In the genomic region with DNA sequence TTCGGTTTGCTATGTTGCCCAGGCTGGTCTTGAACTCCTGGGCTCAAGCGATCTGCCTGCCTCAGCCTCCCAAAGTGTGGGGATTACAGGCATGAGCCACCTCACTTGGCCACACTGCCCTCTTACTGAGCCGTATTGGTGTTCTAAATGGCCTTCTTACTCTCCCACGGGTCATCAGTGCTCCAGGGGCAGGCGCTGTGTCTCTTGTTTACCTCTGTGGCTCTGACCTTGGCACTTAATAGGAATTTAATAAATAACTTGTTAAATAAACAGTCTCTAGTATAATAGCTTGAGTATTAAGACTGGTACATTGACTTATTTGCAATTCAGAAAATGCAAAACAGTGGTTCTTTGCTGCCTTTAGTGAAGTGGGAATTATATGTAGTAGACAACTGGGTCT, we compare ENCODE assay signal across 16 cellular contexts. TPM values are rescaled to one million over a fixed set of nuclear protein-coding genes. Genes with fewer than 3 reads are reported as not detected.
A peak's percentile ranks its signal among the peaks of the same experiment; 100 is the strongest.
DNase-seq lines count a peak whose midpoint lies in the region; ATAC-seq, FAIRE-seq and TF ChIP-seq lines count a peak whose summit lies in the region.
"Had no signal": no experiment of that assay in that cellular context is flagged by ENCODE, and none has a peak within 500 bp of the region (broad histone marks: within the 10 kb centered on the region; RNA-seq: fewer than 3 reads in every experiment).

No MANE protein-coding gene starts in this region.

- no peak for TF ChIP-seq RAD21 in HepG2 (CRISPR knock-in tag; IDR thresholded peaks at IDR 0.05)

- in situ Hi-C loops in HepG2 (cut with HindIII; ENCODE audit: extremely low pct_ligation_motif_present, low pct_unique_long_range_greater_than_20kb): no loop called here

- no peaks in the 10 kb centered on the region for H3K36me3 Mint-ChIP-seq in activated T-cell treated with anti-CD3 and anti-CD28 coated beads, Interleukin-2, amount 50 U/mL, for 24 hours (ENCODE audit: low read depth)
- no peaks in the 10 kb centered on the region for H3K36me3 Mint-ChIP-seq in activated T-helper 1 cell treated with anti-CD3 and anti-CD28 coated beads, Interleukin-12 subunit alpha, Interleukin-12 subunit beta, Interleukin-2, Interleukin-4 antibody, amounts not matched to agents 30 ng/mL and 10 ng/mL and 1 ng/mL, durations not matched to agents 14 hours and 24 hours and 36 hours (ENCODE audit: low read depth)
- no peaks in the 10 kb centered on the region for H3K36me3 Mint-ChIP-seq in CD8-positive, alpha-beta T cell
- H3K36me3 Mint-ChIP-seq: activated naive CD4-positive, alpha-beta T cell treated with anti-CD3 and anti-CD28 coated beads, Interleukin-2, amount 50 U/mL, for 24 hours had no signal

- H3K4me3 ChIP-seq in HepG2 (replicated peaks in 1 of 3; ENCODE audit: insufficient read depth in 1 of 3, low read depth in 2 of 3, low read length in 3 of 3): no peak overlapping the region
- H3K4me3 ChIP-seq in stomach: no peak overlapping the region
- no peak overlapping the region for H3K4me3 ChIP-seq in CD8-positive, alpha-beta T cell (ENCODE audit: low read depth, low read length)
- no peak overlapping the region for H3K4me3 ChIP-seq in MM.1S (ENCODE audit: low read length)

- H3K9me3 ChIP-seq in HepG2 (ENCODE audit: low read length): no peaks in the 10 kb centered on the region
- no peaks in the 10 kb centered on the region for H3K9me3 ChIP-seq in stomach
- no peaks in the 10 kb centered on the region for H3K9me3 ChIP-seq in CD8-positive, alpha-beta T cell (ENCODE audit: low read length)
- H3K9me3 ChIP-seq in MM.1S (replicated peaks; ENCODE audit: insufficient read depth, low read length): no peaks in the 10 kb centered on the region

- no peaks in the 10 kb centered on the region for H3K27me3 Mint-ChIP-seq in activated T-cell treated with anti-CD3 and anti-CD28 coated beads, Interleukin-2, amount 50 U/mL, for 24 hours
- H3K27me3 Mint-ChIP-seq in activated T-helper 1 cell treated with anti-CD3 and anti-CD28 coated beads, Interleukin-12 subunit alpha, Interleukin-12 subunit beta, Interleukin-2, Interleukin-4 antibody, amounts not matched to agents 30 ng/mL and 10 ng/mL and 1 ng/mL, durations not matched to agents 14 hours and 24 hours and 36 hours (ENCODE audit: insufficient read depth): peaks cover 2% of the 10 kb centered on the region
- H3K27me3 Mint-ChIP-seq in CD8-positive, alpha-beta T cell (ENCODE audit: low read depth): no peaks in the 10 kb centered on the region
- H3K27me3 Mint-ChIP-seq: activated naive CD4-positive, alpha-beta T cell treated with anti-CD3 and anti-CD28 coated beads, Interleukin-2, amount 50 U/mL, for 24 hours had no signal

- no peak overlapping the region for H3K4me3 Mint-ChIP-seq in activated T-cell treated with anti-CD3 and anti-CD28 coated beads, Interleukin-2, amount 50 U/mL, for 24 hours
- H3K4me3 Mint-ChIP-seq in activated T-helper 1 cell treated with anti-CD3 and anti-CD28 coated beads, Interleukin-12 subunit alpha, Interleukin-12 subunit beta, Interleukin-2, Interleukin-4 antibody, amounts not matched to agents 30 ng/mL and 10 ng/mL and 1 ng/mL, durations not matched to agents 14 hours and 24 hours and 36 hours: no peak overlapping the region
- H3K4me3 Mint-ChIP-seq in CD8-positive, alpha-beta T cell: no peak overlapping the region
- H3K4me3 Mint-ChIP-seq: activated naive CD4-positive, alpha-beta T cell treated with anti-CD3 and anti-CD28 coated beads, Interleukin-2, amount 50 U/mL, for 24 hours had no signal

- peak overlapping the region; percentile 72; the same call in 1 of the 2 replicates for H3K4me2 ChIP-seq in HepG2 (ENCODE audit: low read depth, low read length)
- no peak overlapping the region for H3K4me2 ChIP-seq in MM.1S (ENCODE audit: low read depth, low read length)

- peak; percentile 20; the same call in 1 of the 2 replicates for TF ChIP-seq CTCF in HepG2 (CRISPR knock-in tag; IDR thresholded peaks at IDR 0.05)
- no peak for TF ChIP-seq CTCF in stomach (IDR thresholded peaks at IDR 0.05)
- TF ChIP-seq CTCF in CD8-positive, alpha-beta T cell (IDR thresholded peaks at IDR 0.05): no peak
- no peak for TF ChIP-seq CTCF in MM.1S (IDR thresholded peaks at IDR 0.05; ENCODE audit: low read length)

- peak; percentile 28; the same call in 2 of the 3 replicates for ATAC-seq in HepG2
- ATAC-seq in CD8-positive, alpha-beta T cell: no peak

- H3K27me3 ChIP-seq in HepG2 (ENCODE audit: control insufficient read depth in 1 of 2, insufficient read depth in 2 of 2, low read length in 2 of 2) (no peaks in the 10 kb centered on the region), stomach (no peaks in the 10 kb centered on the region), MM.1S (replicated peaks; ENCODE audit: insufficient read depth, low read length) (0 out of 2 replicates have a peak, but pooled peaks cover 4% of the 10 kb centered on the region)
- H3K27me3 ChIP-seq in CD8-positive, alpha-beta T cell (ENCODE audit: insufficient read depth, low read length): no peaks in the 10 kb centered on the region

- 44% methylated on average over 5 of the region's 5 CpGs for WGBS in HepG2 (ENCODE audit: low lambda C conversion rate)
- 51 to 67% (median 55%) methylated on average over 5 of the region's 5 CpGs for WGBS in stomach, 5 donors

- no peak for DNase-seq in activated T-cell treated with anti-CD3 and anti-CD28 coated beads, Interleukin-2, amount 50 U/mL, for 24 hours
- no peak for DNase-seq in activated T-cell treated with anti-CD3 and anti-CD28 coated beads, Interleukin-2, amount 50 U/mL, for 48 hours
- no peak for DNase-seq in activated T-helper 1 cell treated with anti-CD3 and anti-CD28 coated beads, Interleukin-12 subunit alpha, Interleukin-12 subunit beta, Interleukin-2, Interleukin-4 antibody, amounts not matched to agents 30 ng/mL and 10 ng/mL and 1 ng/mL, durations not matched to agents 14 hours and 24 hours and 36 hours (ENCODE audit: low spot score)
- peak; percentile 39 for DNase-seq in HepG2 (ENCODE audit: low spot score)
- no peak for DNase-seq in stomach
- no peak for DNase-seq in epidermal melanocyte (ENCODE audit: insufficient read length, low spot score)
- no peak for DNase-seq in CD8-positive, alpha-beta T cell
- DNase-seq in MM.1S: no peak
- DNase-seq: ACHN; activated CD8-positive, alpha-beta memory T cell treated with anti-CD3 and anti-CD28 coated beads for 24 hours; central memory CD4-positive, alpha-beta T cell; head of caudate nucleus; right cardiac atrium; SIG-M5; stimulated activated CD4-positive, alpha-beta T cell treated with anti-CD3 and anti-CD28 coated beads, Interleukin-4, amount 100 ng/mL, for 4 hours had no signal

- H4K20me1 ChIP-seq in HepG2 (ENCODE audit: insufficient read depth, low read length) (peaks cover 77% of the 10 kb centered on the region), MM.1S (ENCODE audit: insufficient read depth, low read length) (no peaks in the 10 kb centered on the region)

- peaks cover 61% of the 10 kb centered on the region for H3K4me1 Mint-ChIP-seq in activated T-cell treated with anti-CD3 and anti-CD28 coated beads, Interleukin-2, amount 50 U/mL, for 24 hours (ENCODE audit: low read depth)
- peaks cover 63% of the 10 kb centered on the region for H3K4me1 Mint-ChIP-seq in activated T-helper 1 cell treated with anti-CD3 and anti-CD28 coated beads, Interleukin-12 subunit alpha, Interleukin-12 subunit beta, Interleukin-2, Interleukin-4 antibody, amounts not matched to agents 30 ng/mL and 10 ng/mL and 1 ng/mL, durations not matched to agents 14 hours and 24 hours and 36 hours (ENCODE audit: low read depth)
- H3K4me1 Mint-ChIP-seq in CD8-positive, alpha-beta T cell (ENCODE audit: low read depth): peaks cover 52% of the 10 kb centered on the region

- H3K9ac ChIP-seq in HepG2 (ENCODE audit: insufficient read depth, low read depth, low read length) (no peak overlapping the region), MM.1S (ENCODE audit: low read length) (no peak overlapping the region)

- TF ChIP-seq POLR2A in HepG2 (IDR thresholded peaks at IDR 0.05; ENCODE audit: insufficient read depth in 1 of 2, low read depth in 2 of 2, low read length in 2 of 2) (no peak), stomach (IDR thresholded peaks at IDR 0.05) (no peak)

- H3F3A ChIP-seq in MM.1S (ENCODE audit: insufficient read depth, low read length): no peaks in the 10 kb centered on the region

- H3K36me3 ChIP-seq in HepG2 (replicated peaks in 1 of 2; ENCODE audit: control insufficient read depth in 1 of 2, insufficient read depth in 2 of 2, low read length in 2 of 2) (peaks cover 0 to 5% of the 10 kb centered on the region in 2 experiments; a peak in 2 of 5 replicates), stomach (no peaks in the 10 kb centered on the region), MM.1S (replicated peaks; ENCODE audit: insufficient read depth, low read length) (no peaks in the 10 kb centered on the region)
- H3K36me3 ChIP-seq in CD8-positive, alpha-beta T cell (ENCODE audit: insufficient read depth, low read length): no peaks in the 10 kb centered on the region

- peak in 1 of 2 experiments; percentile 34; a peak in 1 of 4 replicates for TF ChIP-seq EP300 in HepG2 (IDR thresholded peaks at IDR 0.05; ENCODE audit: low read depth in 2 of 2, low read length in 2 of 2)
- TF ChIP-seq EP300 in HepG2 (CRISPR knock-in tag; IDR thresholded peaks at IDR 0.05; ENCODE audit: borderline replicate concordance): no peak
- TF ChIP-seq EP300 in stomach (IDR thresholded peaks at IDR 0.05): no peak

- no peak for FAIRE-seq in HepG2 (lab: Jason Lieb, UNC)

- POLR2A ChIA-PET in HepG2 (lab: Yijun Ruan, JAX): interaction anchor here (0.9 to 1.3 kb wide), 3 partner anchors 11 to 79 kb away, joined by 3 to 4 read pairs (median 3); no protein-coding TSS in a partner anchor
- POLR2A ChIA-PET in CD8-positive, alpha-beta T cell (lab: Charles Lee): interaction anchor here (0.6 to 0.7 kb wide), 2 partner anchors 13 to 456 kb away, joined by 3 to 4 read pairs; no protein-coding TSS in a partner anchor

- intact Hi-C loops in activated T-helper 1 cell treated with anti-CD3 and anti-CD28 coated beads, Interleukin-12 subunit alpha, Interleukin-12 subunit beta, Interleukin-2, Interleukin-4 antibody, amounts not matched to agents 30 ng/mL and 10 ng/mL and 1 ng/mL, durations not matched to agents 14 hours and 24 hours and 36 hours (cut with micrococcal nuclease): no loop called here
- intact Hi-C loops in HepG2 (cut with micrococcal nuclease; ENCODE audit: unreplicated experiment): loop anchor here (2.0 to 5.0 kb wide), 3 partner anchors 35 to 80 kb away; no protein-coding TSS in a partner anchor
- intact Hi-C loops in stomach (cut with DNase I; ENCODE audit: low total_unique reads): loop anchor here (10.0 kb wide), 1 partner anchor 53 kb away; no protein-coding TSS in a partner anchor
- intact Hi-C loops in CD8-positive, alpha-beta T cell (cut with DNase I, micrococcal nuclease): no loop called here

- H3K79me2 ChIP-seq in HepG2 (ENCODE audit: insufficient read depth, low read length) (peaks cover 99% of the 10 kb centered on the region), MM.1S (ENCODE audit: low read length) (no peaks in the 10 kb centered on the region)

- H2AFZ ChIP-seq in HepG2 (ENCODE audit: low read length): no peak overlapping the region
- H2AFZ ChIP-seq in MM.1S (ENCODE audit: low read length): no peak overlapping the region

- H3K9me3 Mint-ChIP-seq in activated T-cell treated with anti-CD3 and anti-CD28 coated beads, Interleukin-2, amount 50 U/mL, for 24 hours: no peaks in the 10 kb centered on the region
- H3K9me3 Mint-ChIP-seq in activated T-helper 1 cell treated with anti-CD3 and anti-CD28 coated beads, Interleukin-12 subunit alpha, Interleukin-12 subunit beta, Interleukin-2, Interleukin-4 antibody, amounts not matched to agents 30 ng/mL and 10 ng/mL and 1 ng/mL, durations not matched to agents 14 hours and 24 hours and 36 hours: no peaks in the 10 kb centered on the region
- H3K9me3 Mint-ChIP-seq in CD8-positive, alpha-beta T cell: no peaks in the 10 kb centered on the region
- H3K9me3 Mint-ChIP-seq: activated naive CD4-positive, alpha-beta T cell treated with anti-CD3 and anti-CD28 coated beads, Interleukin-2, amount 50 U/mL, for 24 hours had no signal

- H3K27ac ChIP-seq in HepG2 (ENCODE audit: extremely low read length, insufficient read depth, low read length) (peak overlapping the region; percentile 69), stomach (peak overlapping the region; percentile 16 to 82 (median 78)), MM.1S (ENCODE audit: low read length) (no peak overlapping the region)
- H3K27ac ChIP-seq in CD8-positive, alpha-beta T cell (ENCODE audit: low read depth, low read length): no peak overlapping the region

- no TSS peak for BruUV-seq in HepG2 (replicated peaks; lab: Mats Ljungman, UMichigan)

- peaks cover 100% of the 10 kb centered on the region for H3K4me1 ChIP-seq in HepG2 (ENCODE audit: insufficient read depth, low read length)
- peaks cover 58 to 94% (median 74%) of the 10 kb centered on the region in 4 donors for H3K4me1 ChIP-seq in stomach
- H3K4me1 ChIP-seq in CD8-positive, alpha-beta T cell (ENCODE audit: insufficient read depth, low read length): peaks cover 25% of the 10 kb centered on the region
- H3K4me1 ChIP-seq in MM.1S (ENCODE audit: low read length): no peaks in the 10 kb centered on the region

- CTCF ChIA-PET in HepG2 (lab: Yijun Ruan, JAX; ENCODE audit: low intra/inter-chr PET ratio, low total read pairs): no interaction called here
- CTCF ChIA-PET in CD8-positive, alpha-beta T cell (lab: Charles Lee): interaction anchor here (2.8 kb wide), 1 partner anchor 12 kb away, joined by 12 read pairs; a partner anchor contains a TSS

- no peaks in the 10 kb centered on the region for H3K9me2 ChIP-seq in MM.1S (replicated peaks; ENCODE audit: insufficient read depth, low read length)

- H3K27ac Mint-ChIP-seq in activated T-cell treated with anti-CD3 and anti-CD28 coated beads, Interleukin-2, amount 50 U/mL, for 24 hours: peak overlapping the region; percentile 38
- H3K27ac Mint-ChIP-seq in activated T-helper 1 cell treated with anti-CD3 and anti-CD28 coated beads, Interleukin-12 subunit alpha, Interleukin-12 subunit beta, Interleukin-2, Interleukin-4 antibody, amounts not matched to agents 30 ng/mL and 10 ng/mL and 1 ng/mL, durations not matched to agents 14 hours and 24 hours and 36 hours: peak overlapping the region; percentile 70
- H3K27ac Mint-ChIP-seq in CD8-positive, alpha-beta T cell: no peak overlapping the region
- H3K27ac Mint-ChIP-seq: activated naive CD4-positive, alpha-beta T cell treated with anti-CD3 and anti-CD28 coated beads, Interleukin-2, amount 50 U/mL, for 24 hours had no signal

RNA-seq across cellular contexts. Expression of a gene that starts 13.7 kb away (rescaled TPM):
- 22.3 and 24.1 TPM in 2 replicates for total RNA-seq in activated T-helper 1 cell treated with anti-CD3 and anti-CD28 coated beads, Interleukin-12 subunit alpha, Interleukin-12 subunit beta, Interleukin-2, Interleukin-4 antibody, amounts not matched to agents 30 ng/mL and 10 ng/mL and 1 ng/mL, durations not matched to agents 14 hours and 24 hours and 36 hours
- 48.8 and 130 TPM in 2 replicates for total RNA-seq in HepG2 (2016; rRNA removed; fragmentation: Illumina TruSeq; extraction: Trizol)
- 13.1 and 13.3 TPM in 2 replicates for total RNA-seq in HepG2 (2016; cell fraction: cytosol; rRNA removed; fragmentation: Illumina TruSeq; extraction: Trizol; ENCODE audit: low read depth)
- total RNA-seq in HepG2 (2016; cell fraction: insoluble cytoplasmic fraction; rRNA removed; fragmentation: Illumina TruSeq; extraction: Trizol): 39.2 and 136 TPM in 2 replicates
- total RNA-seq in HepG2 (2016; cell fraction: membrane; rRNA removed; fragmentation: Illumina TruSeq; extraction: Trizol): 18.9 and 22.5 TPM in 2 replicates
- 211 and 228 TPM in 2 replicates for total RNA-seq in HepG2 (2016; cell fraction: nucleus; rRNA removed; fragmentation: Illumina TruSeq; extraction: Trizol)
- 106 and 126 TPM in 2 replicates for polyA plus RNA-seq in HepG2 (2011; rRNA removed)
- 92.4 and 98.4 TPM in 2 replicates for polyA plus RNA-seq in HepG2 (2011; cell fraction: cytosol; rRNA removed)
- 739 and 796 TPM in 2 replicates for polyA plus RNA-seq in HepG2 (2011; cell fraction: nucleus; rRNA removed)
- polyA plus RNA-seq in HepG2 (2012): 198 and 216 TPM in 2 replicates
- polyA plus RNA-seq in HepG2 (2016; cell fraction: cytosol; fragmentation: Illumina TruSeq; extraction: Trizol; ENCODE audit: low read depth): 8.9 and 9.6 TPM in 2 replicates
- 41.9 and 44.7 TPM in 2 replicates for polyA plus RNA-seq in HepG2 (2016; cell fraction: insoluble cytoplasmic fraction; fragmentation: Illumina TruSeq; extraction: Trizol; ENCODE audit: low read depth)
- polyA plus RNA-seq in HepG2 (2016; cell fraction: membrane; fragmentation: Illumina TruSeq; extraction: Trizol; ENCODE audit: low read depth): 15.4 and 16.3 TPM in 2 replicates
- polyA plus RNA-seq in HepG2 (2016; cell fraction: nucleus; fragmentation: Illumina TruSeq; extraction: Trizol; ENCODE audit: insufficient read depth, low read depth): 270 and 279 TPM in 2 replicates
- polyA minus RNA-seq in HepG2 (2011; rRNA and poly(A)+ RNA removed; ENCODE audit: low replicate concordance): 277 and 558 TPM in 2 replicates
- 259 and 274 TPM in 2 replicates for polyA minus RNA-seq in HepG2 (2011; cell fraction: cytosol; rRNA and poly(A)+ RNA removed)
- polyA minus RNA-seq in HepG2 (2011; cell fraction: nucleus; rRNA and poly(A)+ RNA removed): 831 and 1,056 TPM in 2 replicates
- total RNA-seq in stomach: 100 to 1,000 TPM in 3 of 5 donors, 10 to 100 TPM in 2; 51.3 to 204 (median 112) TPM
- 10 to 100 TPM; 38.2 to 76.2 (median 45.1) TPM for polyA plus RNA-seq in stomach
- total RNA-seq in CD8-positive, alpha-beta T cell: 10 to 100 TPM; 46.8 to 52.1 TPM

Comparison
In these comparisons a context has a peak if more than half of its experiments do, and no peak if none do; other contexts are left out.
1. H3K27ac ChIP-seq: peak in HepG2 (single experiment) and stomach (5 of 5); none in CD8-positive, alpha-beta T cell (single experiment) and MM.1S (single experiment).
2. intact Hi-C loops: an anchor here in HepG2 (2.0 to 5.0 kb wide) and stomach (10.0 kb wide); none called in activated T-helper 1 cell treated with anti-CD3 and anti-CD28 coated beads, Interleukin-12 subunit alpha, Interleukin-12 subunit beta, Interleukin-2, Interleukin-4 antibody, amounts not matched to agents 30 ng/mL and 10 ng/mL and 1 ng/mL, durations not matched to agents 14 hours and 24 hours and 36 hours and CD8-positive, alpha-beta T cell.